30 cellular contexts compared by ENCODE assay signal in the genomic region with DNA sequence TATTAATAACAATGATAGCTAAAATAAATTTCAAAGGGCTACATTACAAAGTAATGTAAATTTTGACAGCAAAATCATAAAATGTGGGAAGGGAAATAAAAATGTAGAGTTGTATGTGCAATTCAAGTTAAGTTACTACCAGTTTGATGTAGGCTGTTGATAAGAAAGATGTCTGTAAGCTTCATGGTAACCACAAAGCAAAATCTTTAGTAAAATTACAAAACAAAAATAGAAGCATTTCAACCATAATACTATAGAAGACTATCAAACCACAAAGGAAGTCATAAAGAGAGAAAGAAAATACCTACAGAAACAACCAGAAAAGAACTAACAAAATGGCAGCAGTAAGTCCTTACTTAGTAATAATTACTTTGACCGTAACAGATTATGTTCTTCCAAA.
"Had no signal": no experiment of that assay in that cellular context is flagged by ENCODE, and none has a peak within 500 bp of the region (broad histone marks: within the 10 kb centered on the region; RNA-seq: fewer than 3 reads in every experiment).

No MANE protein-coding gene starts in this region.

- H3K27ac ChIP-seq: adrenal gland, ascending aorta, body of pancreas, brain microvascular endothelial cell, breast epithelium, cardiac muscle cell had no signal

- ATAC-seq: activated naive CD4-positive, alpha-beta T cell treated with anti-CD3 and anti-CD28 coated beads, Interleukin-2, amount 50 U/mL, for 72 hours; activated naive CD8-positive, alpha-beta T cell treated with anti-CD3 and anti-CD28 coated beads, Interleukin-2, amount 50 U/mL, for 24 hours; activated T-cell treated with anti-CD3 and anti-CD28 coated beads, Interleukin-2, amount 50 U/mL, for 4 hours; activated T-cell treated with anti-CD3 and anti-CD28 coated beads, Interleukin-2, amount 50 U/mL, for 72 hours; activated T-helper 17 cell treated with anti-CD3 and anti-CD28 coated beads, Interleukin-2, amount 50 U/mL, for 72 hours; body of pancreas had no signal

- H3K4me3 ChIP-seq: adrenal gland, ascending aorta, body of pancreas, breast epithelium, cardiac muscle cell had no signal

- DNase-seq: activated effector memory CD4-positive, alpha-beta T cell treated with anti-CD3 and anti-CD28 coated beads, Interleukin-2, amount 50 U/mL, for 16 hours; activated effector memory CD4-positive, alpha-beta T cell treated with Interleukin-2 at 50 U/mL for 16 hours; activated gamma-delta T cell; activated gamma-delta T cell treated with Interleukin-2 at 50 U/mL for 16 hours; activated naive CD4-positive, alpha-beta T cell; activated naive CD4-positive, alpha-beta T cell treated with anti-CD3 and anti-CD28 coated beads for 36 hours; activated naive CD4-positive, alpha-beta T cell treated with anti-CD3 and anti-CD28 coated beads, Interleukin-2, amount 10 ng/mL, durations not matched to agents 7 days and 5 days; activated naive CD4-positive, alpha-beta T cell treated with anti-CD3 and anti-CD28 coated beads, Interleukin-2, amount 50 U/mL, for 16 hours; activated naive CD4-positive, alpha-beta T cell treated with Interleukin-2 at 50 U/mL for 16 hours; activated naive CD8-positive, alpha-beta T cell treated with anti-CD3 and anti-CD28 coated beads for 36 hours; activated naive CD8-positive, alpha-beta T cell treated with anti-CD3 and anti-CD28 coated beads, Interleukin-2, amount 10 ng/mL, durations not matched to agents 7 days and 5 days; activated naive CD8-positive, alpha-beta T cell treated with anti-CD3 and anti-CD28 coated beads, Interleukin-2, amount 50 U/mL, for 24 hours; activated T-cell treated with anti-CD3 and anti-CD28 coated beads, Interleukin-2, amount 50 U/mL, for 4 hours; activated T-cell treated with anti-CD3 and anti-CD28 coated beads, Interleukin-2, amount 50 U/mL, for 48 hours; activated T-cell treated with anti-CD3 and anti-CD28 coated beads, Interleukin-2, amount 50 U/mL, for 72 hours; adrenal gland; amniotic stem cell; amygdala; anterior cingulate cortex; aorta; body of pancreas; brain microvascular endothelial cell; caudate nucleus; central memory CD4-positive, alpha-beta T cell; cerebellar nuclear complex had no signal

- H3K36me3 ChIP-seq: adrenal gland, ascending aorta, brain microvascular endothelial cell, breast epithelium, cardiac muscle cell had no signal

- H3K27me3 ChIP-seq: adrenal gland, ascending aorta, body of pancreas, brain microvascular endothelial cell, breast epithelium, cardiac muscle cell had no signal

- H3K9me3 ChIP-seq: adrenal gland, ascending aorta, body of pancreas had no signal

- H3K4me1 ChIP-seq: adrenal gland, ascending aorta, body of pancreas, breast epithelium had no signal
